ENCODE assay signal across 1 cellular context in the genomic region with DNA sequence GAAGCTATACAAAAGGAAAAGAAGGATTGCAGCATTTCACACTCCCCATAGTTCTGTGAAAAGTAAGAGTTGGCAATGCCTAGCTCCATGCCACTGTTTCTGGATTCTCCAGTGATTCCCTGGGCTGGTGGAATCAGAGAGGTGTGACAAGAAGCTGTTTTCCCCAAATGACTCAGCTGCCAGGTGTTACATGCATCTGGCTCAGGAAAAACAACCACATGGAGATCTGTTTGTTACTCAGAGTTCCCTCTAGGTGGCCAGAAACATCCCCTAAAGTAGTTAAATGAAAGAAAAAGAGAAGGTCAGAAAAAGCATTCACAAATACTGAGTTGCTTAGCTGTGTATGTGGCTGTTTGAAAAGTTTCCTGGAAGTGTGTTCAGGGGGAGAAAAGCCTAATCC.
A peak's percentile ranks its signal among the peaks of the same experiment; 100 is the strongest.
TF ChIP-seq lines count a peak whose summit lies in the region.

No MANE protein-coding gene starts in this region.

TF ChIP-seq in H1, 55 proteins besides CTCF, POLR2A, EP300 and RAD21 (continued from another document):
- TF ChIP-seq, protein P1, sequence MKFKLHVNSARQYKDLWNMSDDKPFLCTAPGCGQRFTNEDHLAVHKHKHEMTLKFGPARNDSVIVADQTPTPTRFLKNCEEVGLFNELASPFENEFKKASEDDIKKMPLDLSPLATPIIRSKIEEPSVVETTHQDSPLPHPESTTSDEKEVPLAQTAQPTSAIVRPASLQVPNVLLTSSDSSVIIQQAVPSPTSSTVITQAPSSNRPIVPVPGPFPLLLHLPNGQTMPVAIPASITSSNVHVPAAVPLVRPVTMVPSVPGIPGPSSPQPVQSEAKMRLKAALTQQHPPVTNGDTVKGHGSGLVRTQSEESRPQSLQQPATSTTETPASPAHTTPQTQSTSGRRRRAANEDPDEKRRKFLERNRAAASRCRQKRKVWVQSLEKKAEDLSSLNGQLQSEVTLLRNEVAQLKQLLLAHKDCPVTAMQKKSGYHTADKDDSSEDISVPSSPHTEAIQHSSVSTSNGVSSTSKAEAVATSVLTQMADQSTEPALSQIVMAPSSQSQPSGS (IDR thresholded peaks at IDR 0.05; ENCODE audit: low read length), result no peak
- TF ChIP-seq, protein P2, sequence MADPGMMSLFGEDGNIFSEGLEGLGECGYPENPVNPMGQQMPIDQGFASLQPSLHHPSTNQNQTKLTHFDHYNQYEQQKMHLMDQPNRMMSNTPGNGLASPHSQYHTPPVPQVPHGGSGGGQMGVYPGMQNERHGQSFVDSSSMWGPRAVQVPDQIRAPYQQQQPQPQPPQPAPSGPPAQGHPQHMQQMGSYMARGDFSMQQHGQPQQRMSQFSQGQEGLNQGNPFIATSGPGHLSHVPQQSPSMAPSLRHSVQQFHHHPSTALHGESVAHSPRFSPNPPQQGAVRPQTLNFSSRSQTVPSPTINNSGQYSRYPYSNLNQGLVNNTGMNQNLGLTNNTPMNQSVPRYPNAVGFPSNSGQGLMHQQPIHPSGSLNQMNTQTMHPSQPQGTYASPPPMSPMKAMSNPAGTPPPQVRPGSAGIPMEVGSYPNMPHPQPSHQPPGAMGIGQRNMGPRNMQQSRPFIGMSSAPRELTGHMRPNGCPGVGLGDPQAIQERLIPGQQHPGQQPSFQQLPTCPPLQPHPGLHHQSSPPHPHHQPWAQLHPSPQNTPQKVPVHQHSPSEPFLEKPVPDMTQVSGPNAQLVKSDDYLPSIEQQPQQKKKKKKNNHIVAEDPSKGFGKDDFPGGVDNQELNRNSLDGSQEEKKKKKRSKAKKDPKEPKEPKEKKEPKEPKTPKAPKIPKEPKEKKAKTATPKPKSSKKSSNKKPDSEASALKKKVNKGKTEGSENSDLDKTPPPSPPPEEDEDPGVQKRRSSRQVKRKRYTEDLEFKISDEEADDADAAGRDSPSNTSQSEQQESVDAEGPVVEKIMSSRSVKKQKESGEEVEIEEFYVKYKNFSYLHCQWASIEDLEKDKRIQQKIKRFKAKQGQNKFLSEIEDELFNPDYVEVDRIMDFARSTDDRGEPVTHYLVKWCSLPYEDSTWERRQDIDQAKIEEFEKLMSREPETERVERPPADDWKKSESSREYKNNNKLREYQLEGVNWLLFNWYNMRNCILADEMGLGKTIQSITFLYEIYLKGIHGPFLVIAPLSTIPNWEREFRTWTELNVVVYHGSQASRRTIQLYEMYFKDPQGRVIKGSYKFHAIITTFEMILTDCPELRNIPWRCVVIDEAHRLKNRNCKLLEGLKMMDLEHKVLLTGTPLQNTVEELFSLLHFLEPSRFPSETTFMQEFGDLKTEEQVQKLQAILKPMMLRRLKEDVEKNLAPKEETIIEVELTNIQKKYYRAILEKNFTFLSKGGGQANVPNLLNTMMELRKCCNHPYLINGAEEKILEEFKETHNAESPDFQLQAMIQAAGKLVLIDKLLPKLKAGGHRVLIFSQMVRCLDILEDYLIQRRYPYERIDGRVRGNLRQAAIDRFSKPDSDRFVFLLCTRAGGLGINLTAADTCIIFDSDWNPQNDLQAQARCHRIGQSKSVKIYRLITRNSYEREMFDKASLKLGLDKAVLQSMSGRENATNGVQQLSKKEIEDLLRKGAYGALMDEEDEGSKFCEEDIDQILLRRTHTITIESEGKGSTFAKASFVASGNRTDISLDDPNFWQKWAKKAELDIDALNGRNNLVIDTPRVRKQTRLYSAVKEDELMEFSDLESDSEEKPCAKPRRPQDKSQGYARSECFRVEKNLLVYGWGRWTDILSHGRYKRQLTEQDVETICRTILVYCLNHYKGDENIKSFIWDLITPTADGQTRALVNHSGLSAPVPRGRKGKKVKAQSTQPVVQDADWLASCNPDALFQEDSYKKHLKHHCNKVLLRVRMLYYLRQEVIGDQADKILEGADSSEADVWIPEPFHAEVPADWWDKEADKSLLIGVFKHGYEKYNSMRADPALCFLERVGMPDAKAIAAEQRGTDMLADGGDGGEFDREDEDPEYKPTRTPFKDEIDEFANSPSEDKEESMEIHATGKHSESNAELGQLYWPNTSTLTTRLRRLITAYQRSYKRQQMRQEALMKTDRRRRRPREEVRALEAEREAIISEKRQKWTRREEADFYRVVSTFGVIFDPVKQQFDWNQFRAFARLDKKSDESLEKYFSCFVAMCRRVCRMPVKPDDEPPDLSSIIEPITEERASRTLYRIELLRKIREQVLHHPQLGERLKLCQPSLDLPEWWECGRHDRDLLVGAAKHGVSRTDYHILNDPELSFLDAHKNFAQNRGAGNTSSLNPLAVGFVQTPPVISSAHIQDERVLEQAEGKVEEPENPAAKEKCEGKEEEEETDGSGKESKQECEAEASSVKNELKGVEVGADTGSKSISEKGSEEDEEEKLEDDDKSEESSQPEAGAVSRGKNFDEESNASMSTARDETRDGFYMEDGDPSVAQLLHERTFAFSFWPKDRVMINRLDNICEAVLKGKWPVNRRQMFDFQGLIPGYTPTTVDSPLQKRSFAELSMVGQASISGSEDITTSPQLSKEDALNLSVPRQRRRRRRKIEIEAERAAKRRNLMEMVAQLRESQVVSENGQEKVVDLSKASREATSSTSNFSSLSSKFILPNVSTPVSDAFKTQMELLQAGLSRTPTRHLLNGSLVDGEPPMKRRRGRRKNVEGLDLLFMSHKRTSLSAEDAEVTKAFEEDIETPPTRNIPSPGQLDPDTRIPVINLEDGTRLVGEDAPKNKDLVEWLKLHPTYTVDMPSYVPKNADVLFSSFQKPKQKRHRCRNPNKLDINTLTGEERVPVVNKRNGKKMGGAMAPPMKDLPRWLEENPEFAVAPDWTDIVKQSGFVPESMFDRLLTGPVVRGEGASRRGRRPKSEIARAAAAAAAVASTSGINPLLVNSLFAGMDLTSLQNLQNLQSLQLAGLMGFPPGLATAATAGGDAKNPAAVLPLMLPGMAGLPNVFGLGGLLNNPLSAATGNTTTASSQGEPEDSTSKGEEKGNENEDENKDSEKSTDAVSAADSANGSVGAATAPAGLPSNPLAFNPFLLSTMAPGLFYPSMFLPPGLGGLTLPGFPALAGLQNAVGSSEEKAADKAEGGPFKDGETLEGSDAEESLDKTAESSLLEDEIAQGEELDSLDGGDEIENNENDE (IDR thresholded peaks at IDR 0.05; ENCODE audit: insufficient replicate concordance, low read length), result no peak
- TF ChIP-seq SP4 (IDR thresholded peaks at IDR 0.05; ENCODE audit: low read length) (no peak), CREB1 (IDR thresholded peaks at IDR 0.05) (no peak), HDAC2 (IDR thresholded peaks at IDR 0.05; ENCODE audit: borderline replicate concordance in 1 of 2, low read depth in 2 of 2, low read length in 2 of 2) (no peak), KDM5A (IDR thresholded peaks at IDR 0.05; ENCODE audit: low read length) (no peak), TCF12 (IDR thresholded peaks at IDR 0.05; ENCODE audit: low read depth, low read length) (0 out of 2 replicates have a peak, but pooled peaks have one; percentile 88), ZNF274 (IDR thresholded peaks at IDR 0.05; ENCODE audit: borderline replicate concordance, extremely low read depth, low read length) (no peak), SIRT6 (IDR thresholded peaks at IDR 0.05; ENCODE audit: low read length) (no peak), RBBP5 (IDR thresholded peaks at IDR 0.05; ENCODE audit: borderline replicate concordance, low read depth, low read length) (no peak), NANOG (IDR thresholded peaks at IDR 0.05; ENCODE audit: insufficient read depth, low read depth, low read length, poor library complexity, severe bottlenecking) (no peak)
- TF ChIP-seq, protein P3, sequence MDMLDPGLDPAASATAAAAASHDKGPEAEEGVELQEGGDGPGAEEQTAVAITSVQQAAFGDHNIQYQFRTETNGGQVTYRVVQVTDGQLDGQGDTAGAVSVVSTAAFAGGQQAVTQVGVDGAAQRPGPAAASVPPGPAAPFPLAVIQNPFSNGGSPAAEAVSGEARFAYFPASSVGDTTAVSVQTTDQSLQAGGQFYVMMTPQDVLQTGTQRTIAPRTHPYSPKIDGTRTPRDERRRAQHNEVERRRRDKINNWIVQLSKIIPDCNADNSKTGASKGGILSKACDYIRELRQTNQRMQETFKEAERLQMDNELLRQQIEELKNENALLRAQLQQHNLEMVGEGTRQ (IDR thresholded peaks at IDR 0.05; ENCODE audit: low read length), result no peak
- TF ChIP-seq, protein P4, sequence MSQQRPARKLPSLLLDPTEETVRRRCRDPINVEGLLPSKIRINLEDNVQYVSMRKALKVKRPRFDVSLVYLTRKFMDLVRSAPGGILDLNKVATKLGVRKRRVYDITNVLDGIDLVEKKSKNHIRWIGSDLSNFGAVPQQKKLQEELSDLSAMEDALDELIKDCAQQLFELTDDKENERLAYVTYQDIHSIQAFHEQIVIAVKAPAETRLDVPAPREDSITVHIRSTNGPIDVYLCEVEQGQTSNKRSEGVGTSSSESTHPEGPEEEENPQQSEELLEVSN (IDR thresholded peaks at IDR 0.05), result peak; percentile 41; the same call in 1 of the 2 replicates
